9 cellular contexts compared by ENCODE assay signal in the genomic region with DNA sequence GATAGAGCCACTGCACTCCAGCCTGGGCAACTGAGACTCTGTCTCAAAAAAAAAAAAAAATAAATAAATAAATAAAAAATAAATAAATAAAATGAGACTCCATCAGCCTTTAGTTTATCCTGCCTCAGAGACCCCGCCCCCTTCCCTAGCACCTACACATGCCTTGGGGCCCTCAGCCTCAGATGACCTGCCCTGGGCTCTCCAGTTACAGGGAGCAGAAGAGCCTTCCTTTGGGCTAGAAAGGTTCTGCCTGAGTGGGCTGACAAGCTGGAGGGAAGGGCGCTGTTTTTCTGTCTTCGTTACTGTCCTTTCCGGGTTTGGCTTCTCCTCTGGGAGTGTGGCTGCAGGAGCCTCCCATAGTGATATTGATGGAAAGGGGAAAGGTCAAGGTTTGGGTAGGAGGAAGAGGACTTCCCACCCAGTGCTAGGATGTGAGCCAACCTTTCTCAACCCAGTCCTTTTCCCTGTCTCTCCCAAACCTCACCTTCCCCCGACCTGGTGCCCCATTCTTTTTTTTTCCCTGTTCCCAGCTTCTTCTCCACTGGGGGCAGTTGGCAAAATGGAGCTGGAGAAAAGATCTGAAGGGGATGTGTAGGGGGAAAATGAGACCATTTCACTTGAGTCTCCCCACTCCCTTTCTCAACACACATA. TPM values are rescaled to one million over a fixed set of nuclear protein-coding genes. Genes with fewer than 3 reads are reported as not detected.
A peak's percentile ranks its signal among the peaks of the same experiment; 100 is the strongest.
DNase-seq lines count a peak whose midpoint lies in the region; ATAC-seq, FAIRE-seq and TF ChIP-seq lines count a peak whose summit lies in the region.
"Had no signal": no experiment of that assay in that cellular context is flagged by ENCODE, and none has a peak within 500 bp of the region (broad histone marks: within the 10 kb centered on the region; RNA-seq: fewer than 3 reads in every experiment).

No MANE protein-coding gene starts in this region.

- H4K91ac ChIP-seq in H1 (replicated peaks; ENCODE audit: insufficient read length, low read length) = peak overlapping the region; percentile 61

- H2BK20ac ChIP-seq in H1 (ENCODE audit: low read length) = peak overlapping the region; percentile 10; the same call in 1 of the 2 replicates

- FAIRE-seq in H1 (lab: Jason Lieb, UNC) = no peak

- H3K9ac ChIP-seq in OCI-LY1 (ENCODE audit: low read length) (peak overlapping the region; percentile 73; the same call in 1 of the 2 replicates), H1 (replicated peaks in 1 of 4; ENCODE audit: extremely low read depth in 1 of 4, low read depth in 3 of 4, low read length in 3 of 4) (peak overlapping the region in 1 of 4 experiments; percentile 91; a peak in 1 of 7 replicates)

- peak overlapping the region; percentile 93 for H2BK12ac ChIP-seq in H1 (ENCODE audit: low read depth, low read length)

- H2AFZ ChIP-seq in OCI-LY1 (ENCODE audit: low read length) (no peak overlapping the region), H1 (ENCODE audit: low read length) (peak overlapping the region; percentile 36; the same call in 1 of the 2 replicates)

- no peak for TF ChIP-seq POLR2A in H1 (IDR thresholded peaks at IDR 0.05; ENCODE audit: control extremely low read depth in 1 of 2, low read depth in 2 of 2, low read length in 2 of 2)

- no peak overlapping the region; the same call in 1 of the 2 replicates for H2AK5ac ChIP-seq in H1 (ENCODE audit: low read depth, low read length)

- peaks cover 5% of the 10 kb centered on the region; the same call in 1 of the 2 replicates for H3K27me3 ChIP-seq in OCI-LY1 (ENCODE audit: insufficient read depth, low read length)
- no peaks in the 10 kb centered on the region for H3K27me3 ChIP-seq in H1 (replicated peaks in 1 of 4; ENCODE audit: control insufficient read depth in 3 of 4, extremely low read depth in 1 of 4, insufficient read depth in 3 of 4, low read length in 3 of 4)

- H3K4me2 ChIP-seq in OCI-LY1 (ENCODE audit: low read length) = peak overlapping the region; percentile 88; the same call in 1 of the 2 replicates
- H3K4me2 ChIP-seq in H1 (ENCODE audit: insufficient read depth in 1 of 2, low read depth in 2 of 2, low read length in 2 of 2) = peak overlapping the region; percentile 72 to 99

- H3F3A ChIP-seq in OCI-LY1 (ENCODE audit: insufficient read depth, low read length) = no peaks in the 10 kb centered on the region

- H4K5ac ChIP-seq in H1 (ENCODE audit: insufficient read length, low read depth, low read length) = peak overlapping the region; percentile 46

- peaks cover 19% of the 10 kb centered on the region for H3K79me1 ChIP-seq in H1 (ENCODE audit: low read depth, low read length)

- H4K20me1 ChIP-seq in OCI-LY1 (ENCODE audit: insufficient read depth, low read length) = no peaks in the 10 kb centered on the region
- H4K20me1 ChIP-seq in H1 (replicated peaks in 1 of 2; ENCODE audit: control insufficient read depth in 1 of 2, insufficient read depth in 2 of 2, low read length in 2 of 2) = peaks cover 0 to 7% of the 10 kb centered on the region in 2 experiments

- H3K9me2 ChIP-seq in OCI-LY1 (ENCODE audit: low read depth, low read length) = no peaks in the 10 kb centered on the region

- H3K4me3 ChIP-seq in OCI-LY1 (ENCODE audit: low read depth, low read length, poor library complexity, severe bottlenecking) (peak overlapping the region; percentile 91), H1 (ENCODE audit: extremely low read depth in 1 of 4, insufficient read depth in 2 of 4, low read depth in 3 of 4, low read length in 4 of 4) (peak overlapping the region in 3 of 4 experiments; percentile 97 to 99 (median 99); a peak in 4 of 8 replicates)

- H3K14ac ChIP-seq in H1 (ENCODE audit: insufficient read length) = no peak overlapping the region

- peaks cover 14% of the 10 kb centered on the region; the same call in 1 of the 2 replicates for H3K23me2 ChIP-seq in H1 (ENCODE audit: low read depth, low read length)

- H3K27ac ChIP-seq in OCI-LY1 (ENCODE audit: low read depth, low read length, poor library complexity, severe bottlenecking) (no peak overlapping the region), H1 (ENCODE audit: low read depth, low read length) (peak overlapping the region; percentile 85)

- TF ChIP-seq EP300 in H1 (IDR thresholded peaks at IDR 0.05; ENCODE audit: borderline replicate concordance in 1 of 2, low read depth in 2 of 2, low read length in 2 of 2) = no peak

- H3K18ac ChIP-seq in H1 (ENCODE audit: extremely low read depth, low read length) = no peak overlapping the region

- no peak for TF ChIP-seq RAD21 in H1 (IDR thresholded peaks at IDR 0.05 in 1 of 2, conservative IDR thresholded peaks at IDR 0.05 in 1 of 2; ENCODE audit: low read depth in 2 of 2, low read length in 2 of 2)

- peaks cover 16% of the 10 kb centered on the region for H3K79me2 ChIP-seq in OCI-LY1 (ENCODE audit: insufficient read depth, low read length)
- H3K79me2 ChIP-seq in H1 (ENCODE audit: control insufficient read depth in 1 of 2, insufficient read depth in 2 of 2, low read length in 2 of 2) = peaks cover 10 to 36% of the 10 kb centered on the region in 2 experiments

- H3K36me3 ChIP-seq in OCI-LY1 (ENCODE audit: insufficient read depth, low read length) = peaks cover 22% of the 10 kb centered on the region
- H3K36me3 ChIP-seq in H1 (ENCODE audit: control insufficient read depth in 2 of 4, insufficient read depth in 4 of 4, low read length in 3 of 4) = peaks cover 5 to 16% (median 10%) of the 10 kb centered on the region in 4 experiments

- peak in 2 of 3 experiments; percentile 32 to 56 for DNase-seq in NCI-H1417 (lab: John Stamatoyannopoulos, UW)
- DNase-seq in NCI-H1417 treated with DMSO at 0.1 percent for 48 hours (lab: John Stamatoyannopoulos, UW) = no peak
- peak in 1 of 2 experiments; percentile 49 for DNase-seq in H1 (ENCODE audit: low read depth in 1 of 2, low spot score in 2 of 2)
- DNase-seq in retina = peak; percentile 19
- DNase-seq in stimulated activated naive CD4-positive, alpha-beta T cell (lab: John Stamatoyannopoulos, UW) = no peak

- no peak overlapping the region for H2BK120ac ChIP-seq in H1 (replicated peaks; ENCODE audit: low read depth, low read length)

- no peak overlapping the region for H4K8ac ChIP-seq in H1 (ENCODE audit: extremely low read depth, insufficient read depth, low read length)

- H3K9me3 ChIP-seq in OCI-LY1 (ENCODE audit: low read length) (no peaks in the 10 kb centered on the region), H1 (ENCODE audit: insufficient read depth in 2 of 2, low read depth in 1 of 2, low read length in 1 of 2) (no peaks in the 10 kb centered on the region)

- H2BK15ac ChIP-seq in H1 (ENCODE audit: low read length) = peak overlapping the region; percentile 66; the same call in 1 of the 2 replicates

- no peak overlapping the region for H3K56ac ChIP-seq in H1 (replicated peaks; ENCODE audit: insufficient read length, low read depth, low read length)

- H2BK5ac ChIP-seq in H1 (ENCODE audit: low read depth, low read length) = peak overlapping the region; percentile 54; the same call in 1 of the 2 replicates

- no peak for ATAC-seq in HG02759 (IDR thresholded peaks at IDR 0.05; ENCODE audit: unreplicated experiment)
- ATAC-seq in HG03135 (IDR thresholded peaks at IDR 0.05; ENCODE audit: unreplicated experiment) = no peak

- CTCF ChIA-PET in H1 (lab: Charles Lee; ENCODE audit: partially characterized antibody) = interaction anchor here (0.8 to 12.0 kb wide), 5 partner anchors 15 to 198 kb away, joined by 3 to 144 read pairs (median 3); no protein-coding TSS in a partner anchor

- peak overlapping the region; percentile 1 for H3K4ac ChIP-seq in H1 (replicated peaks; ENCODE audit: insufficient read length, low read depth, low read length)

- no peak overlapping the region for H3K23ac ChIP-seq in H1 (ENCODE audit: insufficient read length)

- H3K4me1 ChIP-seq in OCI-LY1 (ENCODE audit: insufficient read depth, low read length, severe bottlenecking) (peaks cover 25% of the 10 kb centered on the region), H1 (replicated peaks in 1 of 4; ENCODE audit: control insufficient read depth in 3 of 4, insufficient read depth in 4 of 4, low read length in 3 of 4) (peaks cover 0 to 26% (median 20%) of the 10 kb centered on the region in 4 experiments; a peak in 6 of 7 replicates)

- POLR2A ChIA-PET in H1 (lab: Charles Lee; ENCODE audit: partially characterized antibody) = interaction anchor here (0.6 to 13.4 kb wide), 10 partner anchors 9 to 345 kb away, joined by 3 to 150 read pairs (median 4); a partner anchor contains a TSS

- 76% methylated on average over 5 of the region's 5 CpGs; no CpG with 5 or more reads in 1 of the 2 experiments for WGBS in H1 (ENCODE audit: extremely low coverage in 1 of 2, insufficient coverage in 1 of 2, insufficient read length in 1 of 2, insufficient replicate concordance in 2 of 2, low coverage in 1 of 2, low lambda C conversion rate in 2 of 2, missing lambda C conversion rate in 1 of 2), 2 experiments

- no peak for TF ChIP-seq CTCF in OCI-LY1 (IDR thresholded peaks at IDR 0.05; ENCODE audit: low read length)
- 0 out of 4 replicates have a peak, but pooled peaks of 1 of the 3 experiments have one; percentile 13 for TF ChIP-seq CTCF in H1 (IDR thresholded peaks at IDR 0.05; ENCODE audit: control extremely low read depth in 1 of 3, insufficient read depth in 1 of 3, low read depth in 1 of 3, low read length in 3 of 3)

RNA-seq across cellular contexts. Expression of a gene that starts 1.5 kb away (rescaled TPM):
- 231 and 237 TPM in 2 replicates for total RNA-seq in H1 (2021; fragmentation: NEBNext Ultra II Directional; extraction: Animal tissue kit (Norgen Biotek cat#: 25700))
- 182 and 270 TPM in 2 replicates for polyA plus RNA-seq in H1 (2011; rRNA removed)
- polyA plus RNA-seq in H1 (2011; cell fraction: cytosol; rRNA removed) = 135 TPM
- 127 TPM for polyA plus RNA-seq in H1 (2011; cell fraction: nucleus; rRNA removed)
- polyA plus RNA-seq in H1 (2012, experiment 1 of 2) = 215 to 234 TPM (median 231 TPM) in 4 replicates
- polyA plus RNA-seq in H1 (2012, experiment 2 of 2) = 164 TPM
- polyA plus RNA-seq in H1 (2013, experiment 1 of 2) = 132 TPM
- polyA plus RNA-seq in H1 (2013, experiment 2 of 2) = 130 TPM
- 42.1 and 54.9 TPM in 2 replicates for polyA minus RNA-seq in H1 (2011; rRNA and poly(A)+ RNA removed)
- 64.2 TPM for polyA minus RNA-seq in H1 (2011; cell fraction: cytosol; rRNA and poly(A)+ RNA removed)
- polyA minus RNA-seq in H1 (2011; cell fraction: nucleus; rRNA and poly(A)+ RNA removed) = 50.8 TPM

RNA-seq across cellular contexts. Expression of a gene that starts 1.7 kb away (rescaled TPM):
- 21.1 and 21.4 TPM in 2 replicates for total RNA-seq in H1 (2021; fragmentation: NEBNext Ultra II Directional; extraction: Animal tissue kit (Norgen Biotek cat#: 25700))
- 21.1 and 35.0 TPM in 2 replicates for polyA plus RNA-seq in H1 (2011; rRNA removed)
- polyA plus RNA-seq in H1 (2011; cell fraction: cytosol; rRNA removed) = 17.0 TPM
- polyA plus RNA-seq in H1 (2011; cell fraction: nucleus; rRNA removed) = 26.0 TPM
- 10.8 to 19.1 TPM (median 17.8 TPM) in 4 replicates for polyA plus RNA-seq in H1 (2012, experiment 1 of 2)
- 15.7 TPM for polyA plus RNA-seq in H1 (2012, experiment 2 of 2)
- 24.0 TPM for polyA plus RNA-seq in H1 (2013, experiment 1 of 2)
- 27.1 TPM for polyA plus RNA-seq in H1 (2013, experiment 2 of 2)
- 4.0 and 4.9 TPM in 2 replicates for polyA minus RNA-seq in H1 (2011; rRNA and poly(A)+ RNA removed)
- polyA minus RNA-seq in H1 (2011; cell fraction: cytosol; rRNA and poly(A)+ RNA removed) = 14.5 TPM
- 14.6 TPM for polyA minus RNA-seq in H1 (2011; cell fraction: nucleus; rRNA and poly(A)+ RNA removed)

RNA-seq across cellular contexts. Expression of a gene that starts 19.4 kb away (rescaled TPM):
- total RNA-seq in H1 (2021; fragmentation: NEBNext Ultra II Directional; extraction: Animal tissue kit (Norgen Biotek cat#: 25700)) = 34.4 and 36.0 TPM in 2 replicates
- 11.5 and 20.4 TPM in 2 replicates for polyA plus RNA-seq in H1 (2011; rRNA removed)
- 8.6 TPM for polyA plus RNA-seq in H1 (2011; cell fraction: cytosol; rRNA removed)
- polyA plus RNA-seq in H1 (2011; cell fraction: nucleus; rRNA removed) = 29.2 TPM
- 22.0 to 27.8 TPM (median 25.4 TPM) in 4 replicates for polyA plus RNA-seq in H1 (2012, experiment 1 of 2)
- 16.7 TPM for polyA plus RNA-seq in H1 (2012, experiment 2 of 2)
- 15.2 TPM for polyA plus RNA-seq in H1 (2013, experiment 1 of 2)
- 15.8 TPM for polyA plus RNA-seq in H1 (2013, experiment 2 of 2)
- 43.7 and 45.1 TPM in 2 replicates for polyA minus RNA-seq in H1 (2011; rRNA and poly(A)+ RNA removed)
- 23.3 TPM for polyA minus RNA-seq in H1 (2011; cell fraction: cytosol; rRNA and poly(A)+ RNA removed)
- 31.5 TPM for polyA minus RNA-seq in H1 (2011; cell fraction: nucleus; rRNA and poly(A)+ RNA removed)

RNA-seq across cellular contexts. Expression of a gene that starts 24.4 kb away (rescaled TPM):
- total RNA-seq in H1 (2021; fragmentation: NEBNext Ultra II Directional; extraction: Animal tissue kit (Norgen Biotek cat#: 25700)) = not detected in 2 replicates
- not detected in 2 replicates for polyA plus RNA-seq in H1 (2011; rRNA removed)
- polyA plus RNA-seq in H1 (2011; cell fraction: cytosol; rRNA removed) = not detected
- 0.07 TPM for polyA plus RNA-seq in H1 (2011; cell fraction: nucleus; rRNA removed)
- polyA plus RNA-seq in H1 (2012, experiment 1 of 2) = not detected in 4 replicates
- polyA plus RNA-seq in H1 (2012, experiment 2 of 2) = not detected
- not detected for polyA plus RNA-seq in H1 (2013, experiment 1 of 2)
- not detected for polyA plus RNA-seq in H1 (2013, experiment 2 of 2)
- polyA minus RNA-seq in H1 (2011; rRNA and poly(A)+ RNA removed) = not detected in 2 replicates
- not detected for polyA minus RNA-seq in H1 (2011; cell fraction: cytosol; rRNA and poly(A)+ RNA removed)
- polyA minus RNA-seq in H1 (2011; cell fraction: nucleus; rRNA and poly(A)+ RNA removed) = not detected
- total RNA-seq: dermis microvascular lymphatic vessel endothelial cell had no signal

RNA-seq across cellular contexts. Expression of a gene that starts 38.9 kb away (rescaled TPM):
- 1.6 and 1.8 TPM in 2 replicates for total RNA-seq in H1 (2021; fragmentation: NEBNext Ultra II Directional; extraction: Animal tissue kit (Norgen Biotek cat#: 25700))
- polyA plus RNA-seq in H1 (2011; rRNA removed) = 7.6 and 8.6 TPM in 2 replicates
- polyA plus RNA-seq in H1 (2011; cell fraction: cytosol; rRNA removed) = 7.3 TPM
- 5.4 TPM for polyA plus RNA-seq in H1 (2011; cell fraction: nucleus; rRNA removed)
- polyA plus RNA-seq in H1 (2012, experiment 1 of 2) = 1.7 to 3.7 TPM (median 3.2 TPM) in 4 replicates
- 2.0 TPM for polyA plus RNA-seq in H1 (2012, experiment 2 of 2)
- polyA plus RNA-seq in H1 (2013, experiment 1 of 2) = 2.4 TPM
- polyA plus RNA-seq in H1 (2013, experiment 2 of 2) = 3.8 TPM
- polyA minus RNA-seq in H1 (2011; rRNA and poly(A)+ RNA removed) = 1.0 TPM in 1 of 2 replicates, not detected in the other
- not detected for polyA minus RNA-seq in H1 (2011; cell fraction: cytosol; rRNA and poly(A)+ RNA removed)
- not detected for polyA minus RNA-seq in H1 (2011; cell fraction: nucleus; rRNA and poly(A)+ RNA removed)

Comparison
In these comparisons a context has a peak if more than half of its experiments do, and no peak if none do; other contexts are left out.
1. DNase-seq: peak in NCI-H1417 (2 of 3) and retina (single experiment); none in NCI-H1417 treated with DMSO at 0.1 percent for 48 hours (single experiment) and stimulated activated naive CD4-positive, alpha-beta T cell (0 of 6).